ENCODE assay signal across 8 cellular contexts in genomic region chr16:88706965-88707871, GRCh38. TPM values are rescaled to one million over a fixed set of nuclear protein-coding genes. Genes with fewer than 3 reads are reported as not detected.
A peak's percentile ranks its signal among the peaks of the same experiment; 100 is the strongest.
DNase-seq lines count a peak whose midpoint lies in the region; ATAC-seq and TF ChIP-seq lines count a peak whose summit lies in the region.

No MANE protein-coding gene starts in this region.

- H3K4me2 ChIP-seq in H9 (ENCODE audit: insufficient read depth, insufficient read length, low read length): peak overlapping the region; percentile 95

- TF ChIP-seq CTCF in H9 (conservative IDR thresholded peaks at IDR 0.05): no peak
- TF ChIP-seq CTCF in RWPE1 (conservative IDR thresholded peaks at IDR 0.05; ENCODE audit: low read depth): no peak
- no peak for TF ChIP-seq CTCF in fibroblast of the aortic adventitia (IDR thresholded peaks at IDR 0.05; ENCODE audit: insufficient read depth, low read length)
- TF ChIP-seq CTCF in GM20000 (IDR thresholded peaks at IDR 0.05; ENCODE audit: extremely low read depth, missing control alignments): no peak

- peak overlapping the region; percentile 83 to 84 for H3K4me3 Mint-ChIP-seq in H9

- H3K27ac ChIP-seq in H9 (ENCODE audit: insufficient read length, low read depth, low read length) (no peak overlapping the region), RWPE1 (peak overlapping the region; percentile 67)

- no peak overlapping the region for H4K8ac ChIP-seq in H9 (replicated peaks; ENCODE audit: insufficient read length, low read depth, low read length)

- H3K4me1 Mint-ChIP-seq in H9: peaks cover 17 to 23% of the 10 kb centered on the region in 2 experiments

- H3K56ac ChIP-seq in H9 (ENCODE audit: insufficient read length, low read depth, low read length): no peak overlapping the region

- CTCF ChIA-PET in RWPE1 (lab: Yijun Ruan, JAX): interaction anchor here (0.6 to 1.1 kb wide), 2 partner anchors 30 to 1153 kb away, joined by 3 read pairs; no protein-coding TSS in a partner anchor

- H3K79me1 ChIP-seq in H9 (ENCODE audit: insufficient read depth, low read depth, low read length, poor library complexity, severe bottlenecking): peaks cover 7% of the 10 kb centered on the region

- no peak overlapping the region for H2BK15ac ChIP-seq in H9 (ENCODE audit: low read depth, low read length)

- DNase-seq in H9 (no peak), RWPE1 (ENCODE audit: low spot score) (no peak), fibroblast of the aortic adventitia (ENCODE audit: low read depth) (no peak), skeletal muscle cell (ENCODE audit: low read depth) (no peak), GM20000 (ENCODE audit: low spot score) (no peak), OCI-M1 (lab: John Stamatoyannopoulos, UW) (no peak), NCI-H1105 treated with DMSO at 0.1 percent for 48 hours (lab: John Stamatoyannopoulos, UW) (no peak)

- H4K91ac ChIP-seq in H9 (ENCODE audit: insufficient read length, low read depth, low read length): no peak overlapping the region

- H2BK5ac ChIP-seq in H9 (ENCODE audit: insufficient read length, low read length): no peak overlapping the region

- no peak for ATAC-seq in HG03457 (IDR thresholded peaks at IDR 0.05; ENCODE audit: unreplicated experiment)

- H3K9me3 ChIP-seq in H9 (ENCODE audit: control insufficient read depth, low read depth, low read length): no peaks in the 10 kb centered on the region

- H3K36me3 Mint-ChIP-seq in H9 (ENCODE audit: insufficient read depth in 1 of 3, low read depth in 3 of 3): peaks cover 0 to 4% (median 2%) of the 10 kb centered on the region in 3 experiments; a peak in 3 of 7 replicates

- H4K20me1 ChIP-seq in H9 (ENCODE audit: control insufficient read depth, insufficient read depth, insufficient read length): no peaks in the 10 kb centered on the region

- H3K23me2 ChIP-seq in H9 (ENCODE audit: insufficient read length, low read depth, low read length, poor library complexity, severe bottlenecking): peaks cover 6% of the 10 kb centered on the region

- H3K4me3 ChIP-seq in fibroblast of the aortic adventitia (ENCODE audit: low read depth, low read length): peak overlapping the region; percentile 96
- peak overlapping the region; percentile 99 for H3K4me3 ChIP-seq in skeletal muscle cell (ENCODE audit: low read depth, low read length)

- no peak overlapping the region for H3K4ac ChIP-seq in H9 (ENCODE audit: low read depth, low read length)

- no peak overlapping the region for H3T11ph ChIP-seq in H9 (ENCODE audit: low read length)

- no peaks in the 10 kb centered on the region for H3K27me3 Mint-ChIP-seq in H9 (ENCODE audit: low read depth)

- no peak overlapping the region for H2BK12ac ChIP-seq in H9 (ENCODE audit: insufficient read length, low read depth, low read length)

- peaks cover 4% of the 10 kb centered on the region; the same call in 1 of the 2 replicates for H3K4me1 ChIP-seq in H9 (ENCODE audit: insufficient read depth, low read length)

- H2BK20ac ChIP-seq in H9 (ENCODE audit: low read depth, low read length, poor library complexity, severe bottlenecking): no peak overlapping the region

- peak overlapping the region; percentile 45 for H3K9ac ChIP-seq in H9 (ENCODE audit: extremely low read depth, insufficient read length, low read length)

- H2AFZ ChIP-seq in H9 (ENCODE audit: low read length): no peak overlapping the region

- no peaks in the 10 kb centered on the region for H3K27me3 ChIP-seq in H9 (ENCODE audit: insufficient read depth, low read length)

- peaks cover 3% of the 10 kb centered on the region; the same call in 1 of the 2 replicates for H3K79me2 ChIP-seq in H9 (ENCODE audit: insufficient read depth, low read length)

- POLR2A ChIA-PET in RWPE1 (lab: Yijun Ruan, JAX; ENCODE audit: low non-redundant PET): no interaction called here

- H3K27ac Mint-ChIP-seq in H9: peak overlapping the region in 2 of 3 experiments; percentile 10 to 82; a peak in 3 of 7 replicates

- no peak overlapping the region for H4K5ac ChIP-seq in H9 (ENCODE audit: insufficient read length, low read depth, low read length)

- no peak overlapping the region for H2AK5ac ChIP-seq in H9 (ENCODE audit: insufficient read length, low read length)

- no peak overlapping the region for H2BK120ac ChIP-seq in H9 (ENCODE audit: low read depth, low read length, poor library complexity, severe bottlenecking)

- no CpG with 5 or more reads among the region's 17 CpGs for WGBS in H9 (ENCODE audit: extremely low coverage, insufficient read length, low lambda C conversion rate)

- no peak overlapping the region for H3K14ac ChIP-seq in H9 (ENCODE audit: insufficient read depth, low read length)

- no peak overlapping the region for H3K23ac ChIP-seq in H9 (ENCODE audit: insufficient read length, low read depth, low read length)

- no peak overlapping the region for H3K18ac ChIP-seq in H9 (ENCODE audit: insufficient read length, low read depth, low read length)

- no peaks in the 10 kb centered on the region; a peak in 1 of 5 replicates for H3K9me3 Mint-ChIP-seq in H9

RNA-seq across cellular contexts. Expression of gene CTU2, which starts 0.9 kb away (rescaled TPM):
- total RNA-seq in H9 (2021): 31.5 and 32.8 TPM in 2 replicates
- total RNA-seq in fibroblast of the aortic adventitia (ENCODE audit: low replicate concordance): 4.3 and 15.2 TPM in 2 replicates

RNA-seq across cellular contexts. Expression of gene RNF166, which starts 1.0 kb away (rescaled TPM):
- total RNA-seq in H9 (2021): 22.3 and 26.5 TPM in 2 replicates
- 10.2 and 14.1 TPM in 2 replicates for total RNA-seq in fibroblast of the aortic adventitia (ENCODE audit: low replicate concordance)

RNA-seq across cellular contexts. Expression of gene SNAI3, which starts 20.9 kb away (rescaled TPM):
- total RNA-seq in H9 (2021) (3.2 and 3.7 TPM in 2 replicates), fibroblast of the aortic adventitia (ENCODE audit: low replicate concordance) (not detected in 2 replicates)

RNA-seq across cellular contexts. Expression of gene MVD, which starts 44.3 kb away (rescaled TPM):
- 53.2 and 57.1 TPM in 2 replicates for total RNA-seq in H9 (2021)
- total RNA-seq in fibroblast of the aortic adventitia (ENCODE audit: low replicate concordance): 24.4 and 97.4 TPM in 2 replicates

RNA-seq across cellular contexts. Expression of gene CYBA, which starts 56.4 kb away (rescaled TPM):
- total RNA-seq in H9 (2021): 153 and 160 TPM in 2 replicates
- total RNA-seq in fibroblast of the aortic adventitia (ENCODE audit: low replicate concordance): 41.5 and 98.0 TPM in 2 replicates
